ENCODE assay signal across 9 cellular contexts in the genomic region with DNA sequence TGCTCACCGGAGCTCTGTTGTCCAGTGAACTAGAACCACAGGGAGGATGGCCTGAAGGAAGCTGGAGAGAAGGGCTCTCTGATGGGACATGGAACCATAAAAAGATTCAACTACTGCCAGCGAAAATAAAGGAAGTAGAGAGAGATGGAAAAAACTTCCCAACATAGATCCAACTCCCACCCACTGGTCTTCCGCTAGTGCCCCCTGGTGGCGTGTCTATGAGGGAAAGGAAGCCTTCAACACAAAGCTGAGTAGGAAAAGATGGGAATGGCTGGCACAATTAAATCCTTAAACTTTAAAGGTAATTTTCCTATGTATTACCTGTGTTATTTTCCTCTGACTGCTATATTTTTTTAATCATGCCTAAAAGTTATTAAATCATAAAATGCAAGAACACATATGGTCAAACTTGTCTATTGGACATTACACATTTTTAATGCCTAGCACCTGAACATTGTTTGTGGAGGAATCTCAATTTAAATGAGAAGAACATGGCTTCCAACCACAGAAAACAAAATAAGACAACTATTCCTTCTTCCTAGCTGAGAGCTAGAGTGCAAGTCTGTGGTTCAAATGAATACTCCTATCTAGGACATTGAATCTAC. TPM values are rescaled to one million over a fixed set of nuclear protein-coding genes. Genes with fewer than 3 reads are reported as not detected.
DNase-seq lines count a peak whose midpoint lies in the region; ATAC-seq, FAIRE-seq and TF ChIP-seq lines count a peak whose summit lies in the region.
"Had no signal": no experiment of that assay in that cellular context is flagged by ENCODE, and none has a peak within 500 bp of the region (broad histone marks: within the 10 kb centered on the region; RNA-seq: fewer than 3 reads in every experiment).

No MANE protein-coding gene starts in this region.

- H3K23ac ChIP-seq in mesenchymal stem cell (ENCODE audit: low read length in 2 of 2): no peak overlapping the region

- no peaks in the 10 kb centered on the region for H3K9me3 ChIP-seq in A549
- no peaks in the 10 kb centered on the region for H3K9me3 ChIP-seq in mesenchymal stem cell (ENCODE audit: control insufficient read depth, low read length)
- H3K9me3 ChIP-seq: gastrocnemius medialis had no signal

- no peak for FAIRE-seq in A549 (lab: Jason Lieb, UNC)

- DNase-seq in A549 (ENCODE audit: low read depth in 1 of 2, low spot score in 1 of 2) (peak; percentile 7 to 33), G401 (ENCODE audit: low spot score) (peak; percentile 11), RPMI7951 (ENCODE audit: low read depth) (peak; percentile 19), choroid plexus epithelial cell (ENCODE audit: low read depth) (peak; percentile 26), mesenchymal stem cell (peak; percentile 42)

- no peak overlapping the region for H3K4me2 ChIP-seq in A549
- H3K4me2 ChIP-seq in mesenchymal stem cell (ENCODE audit: low read length, poor library complexity, severe bottlenecking): no peak overlapping the region

- H4K91ac ChIP-seq in mesenchymal stem cell (ENCODE audit: low read length): no peak overlapping the region

- CTCF ChIA-PET in A549 (lab: Yijun Ruan, JAX): interaction anchor here (0.6 to 2.7 kb wide), 4 partner anchors 10 to 877 kb away, joined by 3 to 12 read pairs (median 3); no protein-coding TSS in a partner anchor

- H2AK5ac ChIP-seq in mesenchymal stem cell (ENCODE audit: low read length, severe bottlenecking): no peak overlapping the region

- H3K27ac ChIP-seq in A549 (no peak overlapping the region), mesenchymal stem cell (ENCODE audit: low read length, poor library complexity, severe bottlenecking) (no peak overlapping the region)
- H3K27ac ChIP-seq: gastrocnemius medialis had no signal

- no peak overlapping the region for H3K18ac ChIP-seq in mesenchymal stem cell (ENCODE audit: low read depth in 1 of 2, low read length in 2 of 2)

- H3K27me3 ChIP-seq in mesenchymal stem cell (ENCODE audit: control insufficient read depth in 1 of 2, insufficient read depth in 1 of 2, low read length in 2 of 2): no peaks in the 10 kb centered on the region
- H3K27me3 ChIP-seq: gastrocnemius medialis had no signal

- ATAC-seq in A549 (peak; percentile 43 to 65; a peak in 4 of 6 replicates), HG03139 (IDR thresholded peaks at IDR 0.05; ENCODE audit: unreplicated experiment) (no peak), HG03442 (IDR thresholded peaks at IDR 0.05; ENCODE audit: unreplicated experiment) (no peak), HG02798 (IDR thresholded peaks at IDR 0.05; ENCODE audit: poor library complexity, unreplicated experiment) (no peak)
- ATAC-seq: gastrocnemius medialis had no signal

- peaks cover 2% of the 10 kb centered on the region for H3K79me1 ChIP-seq in mesenchymal stem cell (replicated peaks; ENCODE audit: low read length, poor library complexity, severe bottlenecking)

- TF ChIP-seq CTCF in A549 (IDR thresholded peaks at IDR 0.05): peak; percentile 44; the same call in 2 of the 3 replicates
- peak; percentile 67 for TF ChIP-seq CTCF in choroid plexus epithelial cell (conservative IDR thresholded peaks at IDR 0.05; ENCODE audit: low read depth, low read length)

- H3K14ac ChIP-seq in mesenchymal stem cell (ENCODE audit: low read length in 2 of 2): no peak overlapping the region

- no peak for TF ChIP-seq POLR2A in A549 (IDR thresholded peaks at IDR 0.05; ENCODE audit: low read length)

- no peak overlapping the region for H4K8ac ChIP-seq in mesenchymal stem cell (ENCODE audit: low read length)

- no peak overlapping the region for H3K9ac ChIP-seq in mesenchymal stem cell (ENCODE audit: low read length)

- H2BK120ac ChIP-seq in mesenchymal stem cell (ENCODE audit: low read depth, low read length): no peak overlapping the region

- in situ Hi-C loops in G401 (cut with HindIII; ENCODE audit: low sequenced_read_pairs): no loop called here

- H3K4me1 ChIP-seq in A549: no peaks in the 10 kb centered on the region
- no peaks in the 10 kb centered on the region for H3K4me1 ChIP-seq in mesenchymal stem cell (ENCODE audit: control insufficient read depth, insufficient read depth, low read depth, low read length)
- H3K4me1 ChIP-seq: gastrocnemius medialis had no signal

- H3K4me3 ChIP-seq in A549 (no peak overlapping the region), choroid plexus epithelial cell (ENCODE audit: low read depth, low read length) (no peak overlapping the region), mesenchymal stem cell (ENCODE audit: insufficient read depth in 1 of 2, low read depth in 1 of 2, low read length in 2 of 2) (no peak overlapping the region)
- H3K4me3 ChIP-seq: gastrocnemius medialis had no signal

- POLR2A ChIA-PET in A549 (lab: Yijun Ruan, JAX): no interaction called here

- H3K36me3 ChIP-seq in mesenchymal stem cell (ENCODE audit: control insufficient read depth in 1 of 2, insufficient read depth in 2 of 2, low read depth in 1 of 2, low read length in 2 of 2): peaks cover 3 to 55% of the 10 kb centered on the region in 2 experiments

- TF ChIP-seq EP300 in A549 (IDR thresholded peaks at IDR 0.05): no peak

- H2BK15ac ChIP-seq in mesenchymal stem cell (ENCODE audit: low read depth, poor library complexity, severe bottlenecking): no peak overlapping the region

- no peak overlapping the region for H2BK12ac ChIP-seq in mesenchymal stem cell (ENCODE audit: low read length in 2 of 2)

- H2AFZ ChIP-seq in mesenchymal stem cell (ENCODE audit: low read depth, low read length): no peak overlapping the region

- H2BK5ac ChIP-seq in mesenchymal stem cell (ENCODE audit: low read depth, low read length, poor library complexity, severe bottlenecking): no peak overlapping the region

- peak in 1 of 2 experiments; percentile 24; a peak in 1 of 5 replicates for TF ChIP-seq RAD21 in A549 (conservative IDR thresholded peaks at IDR 0.05 in 1 of 2, IDR thresholded peaks at IDR 0.05 in 1 of 2)

- WGBS in A549 (ENCODE audit: missing lambda C conversion rate): 73% methylated on average over 4 of the region's 4 CpGs
- WGBS in mesenchymal stem cell: 100% methylated on average over 1 of the region's 4 CpGs

- no peak overlapping the region for H3K4ac ChIP-seq in mesenchymal stem cell (ENCODE audit: low read depth in 1 of 2, low read length in 2 of 2)

TF ChIP-seq in A549, 52 proteins besides CTCF, POLR2A, EP300 and RAD21:
- TF ChIP-seq ESRRA (IDR thresholded peaks at IDR 0.05; ENCODE audit: borderline replicate concordance, low read length): no peak
- no peak for TF ChIP-seq HOXB13 (CRISPR knock-in tag; IDR thresholded peaks at IDR 0.05; ENCODE audit: low read depth)
- TF ChIP-seq PHF8 (IDR thresholded peaks at IDR 0.05; ENCODE audit: borderline replicate concordance, low read depth): no peak
- no peak for TF ChIP-seq MAFK (IDR thresholded peaks at IDR 0.05; ENCODE audit: partially characterized antibody)
- TF ChIP-seq HOXA7 (CRISPR knock-in tag; IDR thresholded peaks at IDR 0.05): no peak
- no peak for TF ChIP-seq TFCP2L1 (CRISPR knock-in tag; IDR thresholded peaks at IDR 0.05)
- TF ChIP-seq EHF (CRISPR knock-in tag; IDR thresholded peaks at IDR 0.05): no peak
- TF ChIP-seq RFX5 (IDR thresholded peaks at IDR 0.05): no peak
- TF ChIP-seq TP53 (CRISPR knock-in tag; IDR thresholded peaks at IDR 0.05): no peak
- TF ChIP-seq, protein P1, sequence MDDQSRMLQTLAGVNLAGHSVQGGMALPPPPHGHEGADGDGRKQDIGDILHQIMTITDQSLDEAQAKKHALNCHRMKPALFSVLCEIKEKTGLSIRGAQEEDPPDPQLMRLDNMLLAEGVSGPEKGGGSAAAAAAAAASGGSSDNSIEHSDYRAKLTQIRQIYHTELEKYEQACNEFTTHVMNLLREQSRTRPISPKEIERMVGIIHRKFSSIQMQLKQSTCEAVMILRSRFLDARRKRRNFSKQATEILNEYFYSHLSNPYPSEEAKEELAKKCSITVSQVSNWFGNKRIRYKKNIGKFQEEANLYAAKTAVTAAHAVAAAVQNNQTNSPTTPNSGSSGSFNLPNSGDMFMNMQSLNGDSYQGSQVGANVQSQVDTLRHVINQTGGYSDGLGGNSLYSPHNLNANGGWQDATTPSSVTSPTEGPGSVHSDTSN (IDR thresholded peaks at IDR 0.05): no peak
- TF ChIP-seq JUN (IDR thresholded peaks at IDR 0.05): no peak
- no peak for TF ChIP-seq BHLHE40 (IDR thresholded peaks at IDR 0.05; ENCODE audit: low read depth, low read length)
- TF ChIP-seq GATA3 (IDR thresholded peaks at IDR 0.05; ENCODE audit: borderline replicate concordance): no peak
- no peak for TF ChIP-seq CBX8 (IDR thresholded peaks at IDR 0.05)
TF ChIP-seq in A549: peak in this region for 0.

RNA-seq across cellular contexts. Expression of a gene that starts 51.5 kb away (rescaled TPM):
- polyA plus RNA-seq in A549 (2011; rRNA removed) (40.8 and 48.6 TPM in 2 replicates), A549 (2017; fragmentation: RNase III; extraction: RNeasy Plus Mini Kit Qiagen cat#74134 plus additional on column Dnase treatment) (9.7 to 10.2 TPM (median 10.1 TPM) in 3 replicates)
- 5.2 and 7.2 TPM in 2 replicates for polyA plus RNA-seq in A549 (2012; cell fraction: cytosol; rRNA removed)
- polyA plus RNA-seq in A549 (2012; cell fraction: nucleus; rRNA removed): 3.8 and 6.3 TPM in 2 replicates
- 64.1 and 68.8 TPM in 2 replicates for polyA minus RNA-seq in A549 (2011; rRNA and poly(A)+ RNA removed)
- 9.7 and 24.0 TPM in 2 replicates for total RNA-seq in G401 (2014; rRNA removed; shearing (Covaris generic))
- total RNA-seq in RPMI7951 (2014; rRNA removed; shearing (Covaris generic)): 19.2 and 19.4 TPM in 2 replicates
- polyA plus RNA-seq in mesenchymal stem cell (2013, experiment 1 of 2): 8.5 TPM
- 8.6 TPM for polyA plus RNA-seq in mesenchymal stem cell (2013, experiment 2 of 2)

Comparison
In these comparisons a context has a peak if more than half of its experiments do, and no peak if none do; other contexts are left out.
1. ATAC-seq: peak in A549 (2 of 2); none in HG03139 (single experiment), HG03442 (single experiment) and HG02798 (single experiment).
2. Peak in every context shown above with its lines, with median percentiles within 50 percentile points of each other: DNase-seq.